Comparison of ENCODE assay signal across 1 cellular context in the genomic region with DNA sequence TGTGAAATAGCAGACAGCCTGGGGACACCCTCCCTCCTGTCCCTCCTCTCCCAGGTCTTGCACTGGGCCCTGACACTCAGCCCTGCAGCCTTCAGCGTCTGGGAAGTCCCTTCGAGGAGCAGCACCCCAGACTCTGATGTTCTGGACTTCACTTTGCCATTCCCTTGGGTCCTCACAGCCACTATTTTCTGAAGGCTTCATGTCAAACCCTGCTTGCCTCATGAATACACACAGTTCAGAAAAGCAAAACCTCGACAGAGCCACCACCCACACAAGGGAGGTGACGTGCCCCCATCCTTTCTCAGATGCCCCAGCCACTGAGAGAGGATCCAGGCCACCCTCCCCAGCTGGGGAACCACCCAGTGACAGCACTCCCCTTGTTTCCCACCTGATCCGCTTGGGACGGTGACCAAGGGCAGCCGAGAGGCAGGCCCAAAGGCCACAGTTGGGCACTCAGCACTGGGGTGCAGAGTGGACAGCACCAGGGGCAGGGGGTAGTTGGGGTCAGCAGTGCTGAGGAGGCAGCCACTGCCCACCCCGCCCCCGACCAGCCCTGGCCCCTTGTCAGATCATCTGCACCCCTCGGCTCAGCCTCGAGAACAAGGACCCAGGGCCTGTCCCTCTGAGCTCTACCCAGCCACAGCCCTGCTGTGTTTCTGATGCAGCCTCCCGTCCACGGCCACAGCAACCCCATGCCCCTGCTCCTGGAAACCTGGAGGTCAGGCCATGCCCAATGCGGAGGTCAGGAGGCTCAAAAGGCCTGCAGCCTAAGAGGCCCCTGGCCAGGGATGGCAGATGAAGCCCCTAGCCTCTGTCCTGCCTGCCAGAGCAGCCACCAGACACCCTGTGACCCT.
TF ChIP-seq lines count a peak whose summit lies in the region.

No MANE protein-coding gene starts in this region.

TF ChIP-seq in GM23338, 12 proteins besides CTCF, POLR2A, EP300 and RAD21 (continued from another document):
- no peak for TF ChIP-seq POLR2AphosphoS5 (IDR thresholded peaks at IDR 0.05; ENCODE audit: low read depth)
